ENCODE assay signal across 13 cellular contexts in genomic region chr5:156879665-156880285, GRCh38.
A peak's percentile ranks its signal among the peaks of the same experiment; 100 is the strongest.
DNase-seq lines count a peak whose midpoint lies in the region; ATAC-seq lines count a peak whose summit lies in the region.
"Had no signal": no experiment of that assay in that cellular context is flagged by ENCODE, and none has a peak within 500 bp of the region (broad histone marks: within the 10 kb centered on the region; RNA-seq: fewer than 3 reads in every experiment).

No MANE protein-coding gene starts in this region.

- DNase-seq in COLO668 (lab: John Stamatoyannopoulos, UW; ENCODE audit: unreplicated experiment): peak; percentile 32
- DNase-seq in NCI-H2029 treated with DMSO at 0.1 percent for 48 hours (lab: John Stamatoyannopoulos, UW): peak; percentile 20
- no peak for DNase-seq in activated CD4-positive, CD25-positive, alpha-beta regulatory T cell treated with anti-CD3 and anti-CD28 coated beads, Interleukin-2, amount 50 U/mL, for 72 hours
- no peak for DNase-seq in activated effector memory CD4-positive, alpha-beta T cell treated with Interleukin-2 at 50 U/mL for 16 hours
- DNase-seq in HK-2 (ENCODE audit: unreplicated experiment): no peak
- DNase-seq in HUDEP-2 (lab: John Stamatoyannopoulos, UW; ENCODE audit: unreplicated experiment in 76 of 76): no peak
- DNase-seq: activated CD8-positive, alpha-beta memory T cell treated with anti-CD3 and anti-CD28 coated beads for 24 hours; GOT3; retina; stimulated activated naive B cell treated with anti-CD40 and anti-IgM and Interleukin-4, amounts not matched to agents 10 μg/mL and 1 μg/mL and 100 μg/mL, for 72 hours had no signal

- ATAC-seq in GM19395 (IDR thresholded peaks at IDR 0.05; ENCODE audit: unreplicated experiment) (peak; percentile 98), HG03045 (IDR thresholded peaks at IDR 0.05; ENCODE audit: unreplicated experiment) (peak; percentile 91)
- ATAC-seq: A549 had no signal

Comparison
In these comparisons a context has a peak if more than half of its experiments do, and no peak if none do; other contexts are left out.
1. DNase-seq: peak in COLO668 (single experiment) and NCI-H2029 treated with DMSO at 0.1 percent for 48 hours (single experiment); none in activated CD4-positive, CD25-positive, alpha-beta regulatory T cell treated with anti-CD3 and anti-CD28 coated beads, Interleukin-2, amount 50 U/mL, for 72 hours (single experiment), activated effector memory CD4-positive, alpha-beta T cell treated with Interleukin-2 at 50 U/mL for 16 hours (single experiment), HK-2 (single experiment) and HUDEP-2 (0 of 76).